In genomic region chr1:66464802-66465201, GRCh38 we compare ENCODE assay signal across 1 cellular context.
A peak's percentile ranks its signal among the peaks of the same experiment; 100 is the strongest.
TF ChIP-seq lines count a peak whose summit lies in the region.

No MANE protein-coding gene starts in this region.

TF ChIP-seq in SK-N-SH, 30 proteins besides CTCF, POLR2A, EP300 and RAD21 (continued from another document):
- TF ChIP-seq FOSL2 (IDR thresholded peaks at IDR 0.05; ENCODE audit: borderline replicate concordance, low read depth) (peak; percentile 90), ZBTB33 (IDR thresholded peaks at IDR 0.05; ENCODE audit: borderline replicate concordance, low read depth) (no peak), RCOR1 (IDR thresholded peaks at IDR 0.05; ENCODE audit: low read length) (no peak), CHD2 (IDR thresholded peaks at IDR 0.05; ENCODE audit: low read length, partially characterized antibody) (no peak), SMC3 (IDR thresholded peaks at IDR 0.05; ENCODE audit: low read depth, low read length) (no peak), MEF2A (IDR thresholded peaks at IDR 0.05; ENCODE audit: borderline replicate concordance, low read depth) (no peak), RFX5 (IDR thresholded peaks at IDR 0.05; ENCODE audit: low read length) (no peak), FOXM1 (IDR thresholded peaks at IDR 0.05; ENCODE audit: low read depth) (peak; percentile 52; the same call in 1 of the 2 replicates), USF2 (IDR thresholded peaks at IDR 0.05; ENCODE audit: borderline replicate concordance, low read depth, low read length) (no peak), ELF1 (IDR thresholded peaks at IDR 0.05) (no peak), TEAD4 (IDR thresholded peaks at IDR 0.05; ENCODE audit: borderline replicate concordance, insufficient read depth) (peak; percentile 71; the same call in 1 of the 2 replicates), TCF12 (IDR thresholded peaks at IDR 0.05) (peak; percentile 72; the same call in 1 of the 2 replicates), GATA2 (CRISPR knock-in tag; IDR thresholded peaks at IDR 0.05) (no peak)
